2 cellular contexts compared by ENCODE assay signal in the genomic region with DNA sequence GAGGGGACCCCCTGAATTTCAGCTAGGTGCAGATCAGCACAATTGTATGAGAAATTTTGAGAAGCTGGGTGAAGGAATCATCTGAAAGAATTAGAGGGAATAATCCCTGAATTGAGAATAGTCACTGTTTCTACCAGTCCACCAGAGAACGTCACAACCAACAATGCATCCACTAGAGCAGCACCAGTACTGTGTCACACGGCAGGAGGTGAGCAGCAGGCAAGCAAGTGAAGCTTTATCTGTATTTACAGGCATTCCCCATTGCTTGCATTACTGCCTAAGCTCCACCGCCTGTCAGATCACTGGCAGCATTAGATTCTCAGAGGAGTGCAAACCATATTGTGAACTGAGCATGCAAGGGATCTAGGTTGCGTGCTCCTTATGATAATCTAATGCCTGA.
TF ChIP-seq lines count a peak whose summit lies in the region.

No MANE protein-coding gene starts in this region.

TF ChIP-seq in GM23338, 12 proteins besides CTCF, POLR2A, EP300 and RAD21:
- TF ChIP-seq NANOG (IDR thresholded peaks at IDR 0.05; ENCODE audit: borderline replicate concordance) (no peak), ZNF114 (CRISPR knock-in tag; IDR thresholded peaks at IDR 0.05) (no peak), STAT1 (IDR thresholded peaks at IDR 0.05; ENCODE audit: unreplicated experiment) (no peak), EZH2 (IDR thresholded peaks at IDR 0.05; ENCODE audit: low read depth, unreplicated experiment) (no peak)
- TF ChIP-seq, protein P1, sequence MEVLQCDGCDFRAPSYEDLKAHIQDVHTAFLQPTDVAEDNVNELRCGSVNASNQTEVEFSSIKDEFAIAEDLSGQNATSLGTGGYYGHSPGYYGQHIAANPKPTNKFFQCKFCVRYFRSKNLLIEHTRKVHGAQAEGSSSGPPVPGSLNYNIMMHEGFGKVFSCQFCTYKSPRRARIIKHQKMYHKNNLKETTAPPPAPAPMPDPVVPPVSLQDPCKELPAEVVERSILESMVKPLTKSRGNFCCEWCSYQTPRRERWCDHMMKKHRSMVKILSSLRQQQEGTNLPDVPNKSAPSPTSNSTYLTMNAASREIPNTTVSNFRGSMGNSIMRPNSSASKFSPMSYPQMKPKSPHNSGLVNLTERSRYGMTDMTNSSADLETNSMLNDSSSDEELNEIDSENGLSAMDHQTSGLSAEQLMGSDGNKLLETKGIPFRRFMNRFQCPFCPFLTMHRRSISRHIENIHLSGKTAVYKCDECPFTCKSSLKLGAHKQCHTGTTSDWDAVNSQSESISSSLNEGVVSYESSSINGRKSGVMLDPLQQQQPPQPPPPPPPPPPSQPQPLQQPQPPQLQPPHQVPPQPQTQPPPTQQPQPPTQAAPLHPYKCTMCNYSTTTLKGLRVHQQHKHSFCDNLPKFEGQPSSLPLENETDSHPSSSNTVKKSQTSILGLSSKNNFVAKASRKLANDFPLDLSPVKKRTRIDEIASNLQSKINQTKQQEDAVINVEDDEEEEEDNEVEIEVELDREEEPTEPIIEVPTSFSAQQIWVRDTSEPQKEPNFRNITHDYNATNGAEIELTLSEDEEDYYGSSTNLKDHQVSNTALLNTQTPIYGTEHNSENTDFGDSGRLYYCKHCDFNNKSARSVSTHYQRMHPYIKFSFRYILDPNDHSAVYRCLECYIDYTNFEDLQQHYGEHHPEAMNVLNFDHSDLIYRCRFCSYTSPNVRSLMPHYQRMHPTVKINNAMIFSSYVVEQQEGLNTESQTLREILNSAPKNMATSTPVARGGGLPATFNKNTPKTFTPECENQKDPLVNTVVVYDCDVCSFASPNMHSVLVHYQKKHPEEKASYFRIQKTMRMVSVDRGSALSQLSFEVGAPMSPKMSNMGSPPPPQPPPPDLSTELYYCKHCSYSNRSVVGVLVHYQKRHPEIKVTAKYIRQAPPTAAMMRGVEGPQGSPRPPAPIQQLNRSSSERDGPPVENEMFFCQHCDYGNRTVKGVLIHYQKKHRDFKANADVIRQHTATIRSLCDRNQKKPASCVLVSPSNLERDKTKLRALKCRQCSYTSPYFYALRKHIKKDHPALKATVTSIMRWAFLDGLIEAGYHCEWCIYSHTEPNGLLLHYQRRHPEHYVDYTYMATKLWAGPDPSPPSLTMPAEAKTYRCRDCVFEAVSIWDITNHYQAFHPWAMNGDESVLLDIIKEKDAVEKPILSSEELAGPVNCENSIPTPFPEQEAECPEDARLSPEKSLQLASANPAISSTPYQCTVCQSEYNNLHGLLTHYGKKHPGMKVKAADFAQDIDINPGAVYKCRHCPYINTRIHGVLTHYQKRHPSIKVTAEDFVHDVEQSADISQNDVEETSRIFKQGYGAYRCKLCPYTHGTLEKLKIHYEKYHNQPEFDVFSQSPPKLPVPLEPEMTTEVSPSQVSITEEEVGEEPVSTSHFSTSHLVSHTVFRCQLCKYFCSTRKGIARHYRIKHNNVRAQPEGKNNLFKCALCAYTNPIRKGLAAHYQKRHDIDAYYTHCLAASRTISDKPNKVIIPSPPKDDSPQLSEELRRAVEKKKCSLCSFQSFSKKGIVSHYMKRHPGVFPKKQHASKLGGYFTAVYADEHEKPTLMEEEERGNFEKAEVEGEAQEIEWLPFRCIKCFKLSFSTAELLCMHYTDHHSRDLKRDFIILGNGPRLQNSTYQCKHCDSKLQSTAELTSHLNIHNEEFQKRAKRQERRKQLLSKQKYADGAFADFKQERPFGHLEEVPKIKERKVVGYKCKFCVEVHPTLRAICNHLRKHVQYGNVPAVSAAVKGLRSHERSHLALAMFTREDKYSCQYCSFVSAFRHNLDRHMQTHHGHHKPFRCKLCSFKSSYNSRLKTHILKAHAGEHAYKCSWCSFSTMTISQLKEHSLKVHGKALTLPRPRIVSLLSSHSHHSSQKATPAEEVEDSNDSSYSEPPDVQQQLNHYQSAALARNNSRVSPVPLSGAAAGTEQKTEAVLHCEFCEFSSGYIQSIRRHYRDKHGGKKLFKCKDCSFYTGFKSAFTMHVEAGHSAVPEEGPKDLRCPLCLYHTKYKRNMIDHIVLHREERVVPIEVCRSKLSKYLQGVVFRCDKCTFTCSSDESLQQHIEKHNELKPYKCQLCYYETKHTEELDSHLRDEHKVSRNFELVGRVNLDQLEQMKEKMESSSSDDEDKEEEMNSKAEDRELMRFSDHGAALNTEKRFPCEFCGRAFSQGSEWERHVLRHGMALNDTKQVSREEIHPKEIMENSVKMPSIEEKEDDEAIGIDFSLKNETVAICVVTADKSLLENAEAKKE (CRISPR knock-in tag; IDR thresholded peaks at IDR 0.05), result no peak

TF ChIP-seq in GM12878, 131 proteins besides CTCF, POLR2A, EP300 and RAD21:
- no peak for TF ChIP-seq ESRRA (IDR thresholded peaks at IDR 0.05; ENCODE audit: low read length)
- no peak for TF ChIP-seq NR2C1 (IDR thresholded peaks at IDR 0.05)
- TF ChIP-seq KLF5 (IDR thresholded peaks at IDR 0.05; ENCODE audit: partially characterized antibody), result no peak
- TF ChIP-seq SPI1 (IDR thresholded peaks at IDR 0.05; ENCODE audit: borderline replicate concordance, insufficient read depth, low read depth, low read length), result no peak
- TF ChIP-seq ZNF384 (IDR thresholded peaks at IDR 0.05; ENCODE audit: borderline replicate concordance, low read depth, low read length), result no peak
- no peak for TF ChIP-seq BRCA1 (IDR thresholded peaks at IDR 0.05; ENCODE audit: low read depth, low read length)
- no peak for TF ChIP-seq EGR1 (IDR thresholded peaks at IDR 0.05; ENCODE audit: borderline replicate concordance in 1 of 2, low read depth in 2 of 2, low read length in 2 of 2)
- TF ChIP-seq STAT1 (conservative IDR thresholded peaks at IDR 0.05), result no peak
- no peak for TF ChIP-seq KDM1A (IDR thresholded peaks at IDR 0.05; ENCODE audit: borderline replicate concordance)
- TF ChIP-seq SMAD1 (IDR thresholded peaks at IDR 0.05; ENCODE audit: low read depth, partially characterized antibody), result no peak
